36 cellular contexts compared by ENCODE assay signal in genomic region chr7:3168370-3168769, GRCh38.
"Had no signal": no experiment of that assay in that cellular context is flagged by ENCODE, and none has a peak within 500 bp of the region (broad histone marks: within the 10 kb centered on the region; RNA-seq: fewer than 3 reads in every experiment).

No MANE protein-coding gene starts in this region.

- ATAC-seq: activated CD8-positive, alpha-beta memory T cell treated with anti-CD3 and anti-CD28 coated beads, Interleukin-2, amount 10 ng/mL, durations not matched to agents 7 days and 5 days; activated naive CD8-positive, alpha-beta T cell treated with anti-CD3 and anti-CD28 coated beads, Interleukin-2, amount 50 U/mL, for 24 hours; PC-3 had no signal

- H3K9me3 ChIP-seq: SJCRH30 had no signal

- H3K27ac ChIP-seq: brain microvascular endothelial cell, KMS-11, RWPE1, SJCRH30, SK-N-MC, WERI-Rb-1 had no signal

- DNase-seq: activated CD4-positive, alpha-beta memory T cell treated with anti-CD3 and anti-CD28 coated beads, Interleukin-2, amount 10 ng/mL, durations not matched to agents 7 days and 5 days; activated CD4-positive, alpha-beta T cell treated with anti-CD3 and anti-CD28 coated beads for 1 hour; activated CD4-positive, alpha-beta T cell treated with anti-CD3 and anti-CD28 coated beads for 48 hours; activated CD4-positive, CD25-positive, alpha-beta regulatory T cell; activated CD8-positive, alpha-beta memory T cell treated with anti-CD3 and anti-CD28 coated beads for 24 hours; activated CD8-positive, alpha-beta memory T cell treated with anti-CD3 and anti-CD28 coated beads, Interleukin-2, amount 10 ng/mL, durations not matched to agents 7 days and 5 days; activated CD8-positive, alpha-beta memory T cell treated with anti-CD3 and anti-CD28 coated beads, Interleukin-2, amount 50 U/mL, for 48 hours; activated effector memory CD4-positive, alpha-beta T cell treated with Interleukin-2 at 50 U/mL for 16 hours; activated naive CD4-positive, alpha-beta T cell treated with anti-CD3 and anti-CD28 coated beads, Interleukin-2, amount 10 ng/mL, durations not matched to agents 7 days and 5 days; activated naive CD8-positive, alpha-beta T cell treated with anti-CD3 and anti-CD28 coated beads, Interleukin-2, amount 50 U/mL, for 24 hours; activated T-cell treated with anti-CD3 and anti-CD28 coated beads, Interleukin-2, amount 50 U/mL, for 48 hours; anterior cingulate cortex; brain microvascular endothelial cell; MM.1S; NCI-H1092; NCI-H1417; NCI-H146; NCI-H187; NCI-H2029 treated with DMSO at 0.1 percent for 48 hours; NCI-H2107; NCI-H2171; NCI-H510A; NCI-H526; NCI-H748 treated with DMSO at 0.1 percent for 48 hours; NK-92 treated with Interleukin-12 subunit alpha and Interleukin-12 subunit beta, amount 100 ng/mL, for 24 hours; PC-3; SHP77; SJCRH30; T1000; WERI-Rb-1 had no signal

- H3K27me3 Mint-ChIP-seq: activated naive CD8-positive, alpha-beta T cell had no signal

- H3K27ac Mint-ChIP-seq: activated CD4-positive, alpha-beta memory T cell treated with anti-CD3 and anti-CD28 coated beads, Interleukin-2, amount 10 ng/mL, durations not matched to agents 7 days and 5 days; activated CD8-positive, alpha-beta memory T cell treated with anti-CD3 and anti-CD28 coated beads, Interleukin-2, amount 10 ng/mL, durations not matched to agents 7 days and 5 days; activated naive CD4-positive, alpha-beta T cell treated with anti-CD3 and anti-CD28 coated beads, Interleukin-2, amount 10 ng/mL, durations not matched to agents 7 days and 5 days; activated naive CD8-positive, alpha-beta T cell; activated naive CD8-positive, alpha-beta T cell treated with anti-CD3 and anti-CD28 coated beads, Interleukin-2, amount 50 U/mL, for 24 hours had no signal

- H3K4me3 ChIP-seq: SJCRH30, SK-N-MC had no signal

- H3K4me1 ChIP-seq: SJCRH30 had no signal

- H3K4me3 Mint-ChIP-seq: activated CD4-positive, alpha-beta memory T cell treated with anti-CD3 and anti-CD28 coated beads, Interleukin-2, amount 10 ng/mL, durations not matched to agents 7 days and 5 days; activated CD8-positive, alpha-beta memory T cell treated with anti-CD3 and anti-CD28 coated beads, Interleukin-2, amount 10 ng/mL, durations not matched to agents 7 days and 5 days; activated naive CD4-positive, alpha-beta T cell treated with anti-CD3 and anti-CD28 coated beads, Interleukin-2, amount 10 ng/mL, durations not matched to agents 7 days and 5 days; activated naive CD8-positive, alpha-beta T cell; activated naive CD8-positive, alpha-beta T cell treated with anti-CD3 and anti-CD28 coated beads, Interleukin-2, amount 50 U/mL, for 24 hours; central memory CD8-positive, alpha-beta T cell had no signal

- H3K4me2 ChIP-seq: KMS-11 had no signal

- H3K36me3 Mint-ChIP-seq: activated naive CD4-positive, alpha-beta T cell treated with anti-CD3 and anti-CD28 coated beads, Interleukin-2, amount 10 ng/mL, durations not matched to agents 7 days and 5 days; activated naive CD8-positive, alpha-beta T cell had no signal

- H3K4me1 Mint-ChIP-seq: activated CD4-positive, alpha-beta memory T cell treated with anti-CD3 and anti-CD28 coated beads, Interleukin-2, amount 10 ng/mL, durations not matched to agents 7 days and 5 days; activated naive CD4-positive, alpha-beta T cell treated with anti-CD3 and anti-CD28 coated beads, Interleukin-2, amount 10 ng/mL, durations not matched to agents 7 days and 5 days; central memory CD8-positive, alpha-beta T cell had no signal

- H3K9me3 Mint-ChIP-seq: activated CD4-positive, alpha-beta memory T cell treated with anti-CD3 and anti-CD28 coated beads, Interleukin-2, amount 10 ng/mL, durations not matched to agents 7 days and 5 days; activated naive CD8-positive, alpha-beta T cell treated with anti-CD3 and anti-CD28 coated beads, Interleukin-2, amount 50 U/mL, for 24 hours; central memory CD8-positive, alpha-beta T cell had no signal

- H3K36me3 ChIP-seq: brain microvascular endothelial cell, SJCRH30, WERI-Rb-1 had no signal

- FAIRE-seq: RCC 7860 had no signal

- H3K27me3 ChIP-seq: brain microvascular endothelial cell, SJCRH30 had no signal
